ENCODE assay signal across 16 cellular contexts in the genomic region with DNA sequence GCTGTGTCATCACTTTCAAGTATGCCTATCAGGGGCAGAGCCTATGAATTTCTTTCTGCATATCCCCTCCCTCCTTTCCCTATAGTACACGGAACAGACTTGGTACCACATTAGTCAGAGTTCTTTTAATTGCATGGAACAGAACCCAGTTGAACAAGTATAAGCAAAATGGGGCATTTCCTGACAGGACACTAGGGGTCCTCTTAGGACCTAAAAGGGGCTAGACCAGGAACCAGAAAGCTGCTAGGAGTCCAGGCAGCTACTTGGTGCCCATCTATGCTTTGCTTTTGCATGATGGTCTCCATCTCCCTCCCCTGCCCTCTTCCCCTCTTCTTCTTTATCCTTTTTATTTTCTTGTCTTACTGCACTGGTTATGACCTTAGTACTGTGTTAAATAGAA. TPM values are rescaled to one million over a fixed set of nuclear protein-coding genes. Genes with fewer than 3 reads are reported as not detected.
DNase-seq lines count a peak whose midpoint lies in the region; ATAC-seq and TF ChIP-seq lines count a peak whose summit lies in the region.
"Had no signal": no experiment of that assay in that cellular context is flagged by ENCODE, and none has a peak within 500 bp of the region (broad histone marks: within the 10 kb centered on the region; RNA-seq: fewer than 3 reads in every experiment).

No MANE protein-coding gene starts in this region.

- POLR2A ChIA-PET in A673 (lab: Charles Lee; ENCODE audit: low non-redundant PET): interaction anchor here (0.6 kb wide), 1 partner anchor 365 kb away, joined by 3 read pairs; no protein-coding TSS in a partner anchor

- no TSS peak for BruUV-seq in A673 (replicated peaks; lab: Mats Ljungman, UMichigan)

- H3K27ac Mint-ChIP-seq in stimulated activated memory B cell treated with anti-CD40 and anti-IgM and Interleukin-4, amounts not matched to agents 10 μg/mL and 1 μg/mL and 100 μg/mL, for 72 hours: no peak overlapping the region
- H3K27ac Mint-ChIP-seq: natural killer cell had no signal

- in situ Hi-C loops in GM13977 (cut with MboI; ENCODE audit: low pct_unique_long_range_greater_than_20kb, low sequenced_read_pairs, unreplicated experiment): no loop called here

- H3K79me2 ChIP-seq in fibroblast of lung (ENCODE audit: control insufficient read depth, insufficient read depth, low read length): no peaks in the 10 kb centered on the region

- H3K9me3 Mint-ChIP-seq in stimulated activated memory B cell treated with anti-CD40 and anti-IgM and Interleukin-4, amounts not matched to agents 10 μg/mL and 1 μg/mL and 100 μg/mL, for 72 hours: no peaks in the 10 kb centered on the region
- H3K9me3 Mint-ChIP-seq: natural killer cell had no signal

- CTCF ChIA-PET in A673 (lab: Charles Lee): interaction anchor here (0.6 to 0.8 kb wide), 2 partner anchors 33 to 35 kb away, joined by 3 read pairs; no protein-coding TSS in a partner anchor

- H3K36me3 ChIP-seq in A673 (ENCODE audit: insufficient read depth, low read length, poor library complexity, severe bottlenecking) (no peaks in the 10 kb centered on the region), fibroblast of lung (ENCODE audit: control insufficient read depth, insufficient read depth, low read length) (no peaks in the 10 kb centered on the region)
- H3K36me3 ChIP-seq: spleen, uterus had no signal

- peaks cover 24% of the 10 kb centered on the region for H3K4me1 Mint-ChIP-seq in stimulated activated memory B cell treated with anti-CD40 and anti-IgM and Interleukin-4, amounts not matched to agents 10 μg/mL and 1 μg/mL and 100 μg/mL, for 72 hours

- H3K9ac ChIP-seq in fibroblast of lung (ENCODE audit: insufficient read depth, low read length): no peak overlapping the region

- no peak overlapping the region for H3K4me2 ChIP-seq in fibroblast of lung (ENCODE audit: extremely low read depth, insufficient read depth, low read length)

- H3K27me3 Mint-ChIP-seq in stimulated activated memory B cell treated with anti-CD40 and anti-IgM and Interleukin-4, amounts not matched to agents 10 μg/mL and 1 μg/mL and 100 μg/mL, for 72 hours: peaks cover 22% of the 10 kb centered on the region

- TF ChIP-seq CTCF in A673 (conservative IDR thresholded peaks at IDR 0.05; ENCODE audit: low read depth, low read length) (0 out of 2 replicates have a peak, but pooled peaks have one; percentile 18), GM13977 (IDR thresholded peaks at IDR 0.05; ENCODE audit: extremely low read depth, insufficient read depth, missing control alignments) (peak; percentile 19), fibroblast of lung (conservative IDR thresholded peaks at IDR 0.05 in 1 of 2, IDR thresholded peaks at IDR 0.05 in 1 of 2; ENCODE audit: low read depth in 1 of 2, low read length in 2 of 2) (peak; percentile 23 to 30)

- no peak overlapping the region for H3K27ac ChIP-seq in A673 (ENCODE audit: low read depth, low read length, poor library complexity, severe bottlenecking)
- no peak overlapping the region for H3K27ac ChIP-seq in fibroblast of lung (ENCODE audit: insufficient read depth, low read length)
- H3K27ac ChIP-seq: spleen, uterus had no signal

- H3K36me3 Mint-ChIP-seq in stimulated activated memory B cell treated with anti-CD40 and anti-IgM and Interleukin-4, amounts not matched to agents 10 μg/mL and 1 μg/mL and 100 μg/mL, for 72 hours: no peaks in the 10 kb centered on the region
- H3K36me3 Mint-ChIP-seq: natural killer cell had no signal

- H2AFZ ChIP-seq in fibroblast of lung (ENCODE audit: low read length): no peak overlapping the region

- H4K20me1 ChIP-seq in fibroblast of lung (ENCODE audit: control insufficient read depth, extremely low read depth, insufficient read depth, low read length): no peaks in the 10 kb centered on the region

- H3K4me3 ChIP-seq in A673 (ENCODE audit: low read depth, low read length, poor library complexity, severe bottlenecking) (no peak overlapping the region), fibroblast of lung (replicated peaks in 1 of 4; ENCODE audit: control extremely low read depth in 1 of 4, insufficient read depth in 1 of 4, low read depth in 3 of 4, low read length in 4 of 4) (no peak overlapping the region)
- H3K4me3 ChIP-seq: spleen, uterus had no signal

- H3K9me3 ChIP-seq in A673 (ENCODE audit: low read depth, low read length, poor library complexity, severe bottlenecking) (no peaks in the 10 kb centered on the region), fibroblast of lung (ENCODE audit: control insufficient read depth, insufficient read depth, low read depth, low read length) (no peaks in the 10 kb centered on the region)
- H3K9me3 ChIP-seq: spleen, uterus had no signal

- DNase-seq in A673 (ENCODE audit: low spot score) (peak; percentile 24), GM13977 (ENCODE audit: low spot score) (no peak), RKO (ENCODE audit: low spot score) (peak; percentile 56), fibroblast of lung (ENCODE audit: low read depth in 2 of 2) (peak in 1 of 2 donors; percentile 27), Ammon's horn (ENCODE audit: low spot score) (no peak), cerebellar cortex (ENCODE audit: low spot score) (no peak)
- DNase-seq: activated CD4-positive, alpha-beta T cell treated with anti-CD3 and anti-CD28 coated beads, Interleukin-2, amount 50 U/mL, for 4 hours; C1 segment of cervical spinal cord; kidney glomerular epithelial cell; MM.1S; natural killer cell; spleen; uterus had no signal

- intact Hi-C loops in A673 (cut with micrococcal nuclease; ENCODE audit: unreplicated experiment): no loop called here

- H3K27me3 ChIP-seq in A673 (replicated peaks; ENCODE audit: insufficient read depth, low read depth, low read length, poor library complexity) (peaks cover 30% of the 10 kb centered on the region), fibroblast of lung (ENCODE audit: control insufficient read depth, insufficient read depth, low read length) (peaks cover 36% of the 10 kb centered on the region)

- no peak overlapping the region for H3K4me3 Mint-ChIP-seq in stimulated activated memory B cell treated with anti-CD40 and anti-IgM and Interleukin-4, amounts not matched to agents 10 μg/mL and 1 μg/mL and 100 μg/mL, for 72 hours
- H3K4me3 Mint-ChIP-seq: natural killer cell had no signal

- H3K4me1 ChIP-seq in A673 (ENCODE audit: insufficient read depth, low read length, poor library complexity, severe bottlenecking) (no peaks in the 10 kb centered on the region), fibroblast of lung (ENCODE audit: control insufficient read depth, extremely low read depth, insufficient read depth, low read length) (no peaks in the 10 kb centered on the region)
- H3K4me1 ChIP-seq: uterus had no signal

- ATAC-seq in HG02759 (IDR thresholded peaks at IDR 0.05; ENCODE audit: unreplicated experiment): no peak
- no peak for ATAC-seq in stimulated activated memory B cell treated with anti-CD40 and anti-IgM and Interleukin-4, amounts not matched to agents 10 μg/mL and 1 μg/mL and 100 μg/mL, for 72 hours
- ATAC-seq: natural killer cell had no signal

RNA-seq across cellular contexts. Expression of gene BSPRY, which starts 5.9 kb away (rescaled TPM):
- total RNA-seq in A673 (2021) (not detected in 2 replicates), fibroblast of lung (not detected in 2 replicates)
- not detected in 2 replicates for polyA plus RNA-seq in fibroblast of lung
- polyA plus RNA-seq in fibroblast of lung (2012): not detected in 2 replicates
- not detected in 2 replicates for polyA minus RNA-seq in fibroblast of lung (ENCODE audit: low replicate concordance)

RNA-seq across cellular contexts. Expression of gene WDR31, which starts 15.1 kb away (rescaled TPM):
- total RNA-seq in A673 (2021) (1.3 and 2.4 TPM in 2 replicates), fibroblast of lung (3.1 and 4.0 TPM in 2 replicates)
- 1.2 and 1.6 TPM in 2 replicates for polyA plus RNA-seq in fibroblast of lung
- polyA plus RNA-seq in fibroblast of lung (2012): 1.1 and 1.4 TPM in 2 replicates
- 0.85 and 0.86 TPM in 2 replicates for polyA minus RNA-seq in fibroblast of lung (ENCODE audit: low replicate concordance)

RNA-seq across cellular contexts. Expression of gene HDHD3, which starts 21.6 kb away (rescaled TPM):
- total RNA-seq in A673 (2021): 9.2 and 9.4 TPM in 2 replicates
- total RNA-seq in fibroblast of lung: 11.0 and 14.2 TPM in 2 replicates
- 4.1 and 6.5 TPM in 2 replicates for polyA plus RNA-seq in fibroblast of lung
- 4.6 and 6.0 TPM in 2 replicates for polyA plus RNA-seq in fibroblast of lung (2012)
- 5.4 and 6.9 TPM in 2 replicates for polyA minus RNA-seq in fibroblast of lung (ENCODE audit: low replicate concordance)

RNA-seq across cellular contexts. Expression of gene ALAD, which starts 45.9 kb away (rescaled TPM):
- total RNA-seq in A673 (2021): 18.9 and 20.9 TPM in 2 replicates
- total RNA-seq in fibroblast of lung: 22.6 and 42.1 TPM in 2 replicates
- 13.1 and 14.0 TPM in 2 replicates for polyA plus RNA-seq in fibroblast of lung
- polyA plus RNA-seq in fibroblast of lung (2012): 29.3 and 31.2 TPM in 2 replicates
- 34.8 and 43.0 TPM in 2 replicates for polyA minus RNA-seq in fibroblast of lung (ENCODE audit: low replicate concordance)

RNA-seq across cellular contexts. Expression of gene RNF183, which starts 52.0 kb away (rescaled TPM):
- not detected in 2 replicates for total RNA-seq in A673 (2021)
- not detected in 2 replicates for total RNA-seq in fibroblast of lung
- polyA plus RNA-seq in fibroblast of lung: not detected in 2 replicates
- not detected in 2 replicates for polyA plus RNA-seq in fibroblast of lung (2012)
- not detected in 2 replicates for polyA minus RNA-seq in fibroblast of lung (ENCODE audit: low replicate concordance)
- total RNA-seq: frontal cortex, natural killer cell had no signal

Comparison
In these comparisons a context has a peak if more than half of its experiments do, and no peak if none do; other contexts are left out.
1. DNase-seq: peak in A673 (single experiment) and RKO (single experiment); none in GM13977 (single experiment), Ammon's horn (single experiment) and cerebellar cortex (single experiment).
2. Peak in every context shown above with its lines, with median percentiles within 50 percentile points of each other: CTCF ChIP-seq.